ENCODE assay signal across 10 cellular contexts in genomic region chr3:72060447-72061034, GRCh38.
"Had no signal": no experiment of that assay in that cellular context is flagged by ENCODE, and none has a peak within 500 bp of the region (broad histone marks: within the 10 kb centered on the region; RNA-seq: fewer than 3 reads in every experiment).

No MANE protein-coding gene starts in this region.

- H3K9me3 ChIP-seq: pancreas, transverse colon, vagina had no signal

- H3K36me3 ChIP-seq: pancreas, transverse colon, vagina had no signal

- DNase-seq: activated CD4-positive, alpha-beta memory T cell treated with anti-CD3 and anti-CD28 coated beads, Interleukin-2, amount 10 ng/mL, durations not matched to agents 7 days and 5 days; dermis blood vessel endothelial cell; effector memory CD8-positive, alpha-beta T cell; foreskin melanocyte; left ventricle myocardium superior; naive thymus-derived CD8-positive, alpha-beta T cell; pancreas; stimulated activated naive B cell treated with anti-CD40 and anti-IgM and Interleukin-4, amounts not matched to agents 10 μg/mL and 1 μg/mL and 100 μg/mL, for 72 hours; transverse colon had no signal

- FAIRE-seq: pancreas had no signal

- H3K4me1 ChIP-seq: pancreas, transverse colon, vagina had no signal

- H3K27ac ChIP-seq: pancreas, transverse colon, vagina had no signal

- H3K27me3 ChIP-seq: pancreas, transverse colon, vagina had no signal

- H3K4me3 ChIP-seq: pancreas, transverse colon, vagina had no signal
